Comparison of ENCODE assay signal across 14 cellular contexts in the genomic region with DNA sequence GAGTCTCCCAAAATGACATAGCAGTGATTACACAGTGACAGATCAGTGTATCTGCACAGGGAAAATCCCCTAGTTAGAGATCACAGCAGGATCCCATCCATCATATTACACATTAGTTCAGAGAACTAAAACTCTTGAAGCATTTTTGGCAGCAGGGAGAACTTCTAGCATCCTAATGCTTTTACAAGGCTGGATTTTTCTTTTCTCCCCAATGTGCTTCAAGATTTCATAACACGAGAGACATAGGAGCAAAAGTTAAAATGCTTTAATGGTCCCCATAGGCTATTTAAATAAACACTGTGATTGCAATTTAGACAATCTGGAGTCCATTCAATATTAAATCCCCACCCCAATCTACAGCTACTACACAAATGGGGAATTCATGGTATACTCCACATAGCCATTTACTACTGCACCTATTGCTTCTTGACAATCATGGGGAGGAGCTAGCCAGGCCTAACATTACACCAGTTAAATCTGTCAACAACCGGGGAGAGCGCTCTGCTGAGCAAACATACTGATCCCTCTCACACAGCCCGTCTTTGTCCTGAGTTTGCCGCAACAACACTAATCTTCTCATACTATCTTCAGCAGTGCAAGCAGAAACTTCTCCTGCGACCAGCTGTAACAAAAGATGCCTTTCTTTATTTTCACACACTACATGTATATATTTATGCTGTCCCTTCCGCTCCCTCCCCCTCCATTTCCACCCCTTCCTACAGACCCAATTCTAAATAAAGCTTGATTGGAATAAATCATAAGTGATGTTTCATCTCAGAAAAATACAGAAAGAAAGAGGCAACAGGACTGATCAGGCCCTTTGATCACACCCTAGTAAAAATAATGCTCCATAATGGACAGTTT.
DNase-seq lines count a peak whose midpoint lies in the region; ATAC-seq, FAIRE-seq and TF ChIP-seq lines count a peak whose summit lies in the region.
"Had no signal": no experiment of that assay in that cellular context is flagged by ENCODE, and none has a peak within 500 bp of the region (broad histone marks: within the 10 kb centered on the region; RNA-seq: fewer than 3 reads in every experiment).

No MANE protein-coding gene starts in this region.

- H2BK120ac ChIP-seq in mesendoderm (ENCODE audit: low read depth, low read length), result no peak overlapping the region

- H3K36me3 ChIP-seq in bronchial epithelial cell (ENCODE audit: control insufficient read depth, insufficient read depth, low read length) (no peaks in the 10 kb centered on the region), mesendoderm (ENCODE audit: control insufficient read depth, insufficient read depth, low read length) (no peaks in the 10 kb centered on the region), esophagus muscularis mucosa (no peaks in the 10 kb centered on the region)
- no peaks in the 10 kb centered on the region for H3K36me3 ChIP-seq in effector memory CD4-positive, alpha-beta T cell (ENCODE audit: control insufficient read depth, insufficient read depth, low read length)
- H3K36me3 ChIP-seq: SJSA1 had no signal

- peak; percentile 33 for DNase-seq in Daoy (ENCODE audit: low read depth)
- peak; percentile 70 to 89 for DNase-seq in NCI-H2081 (lab: John Stamatoyannopoulos, UW)
- DNase-seq in bronchial epithelial cell (ENCODE audit: low read depth), result peak; percentile 31
- peak; percentile 43 for DNase-seq in mesendoderm
- no peak for DNase-seq in activated CD8-positive, alpha-beta memory T cell treated with anti-CD3 and anti-CD28 coated beads, Interleukin-2, amount 50 U/mL, for 48 hours
- DNase-seq in effector memory CD4-positive, alpha-beta T cell, result no peak
- DNase-seq in esophagus muscularis mucosa (ENCODE audit: extremely low spot score), result no peak
- DNase-seq: activated CD8-positive, alpha-beta memory T cell treated with anti-CD3 and anti-CD28 coated beads for 24 hours; CD4-positive, alpha-beta memory T cell; mesenchymal stem cell; small intestine had no signal

- H3K27me3 ChIP-seq in bronchial epithelial cell (ENCODE audit: control insufficient read depth, insufficient read depth, low read length) (no peaks in the 10 kb centered on the region), mesendoderm (ENCODE audit: insufficient read depth, low read length, poor library complexity) (no peaks in the 10 kb centered on the region), esophagus muscularis mucosa (no peaks in the 10 kb centered on the region)
- no peaks in the 10 kb centered on the region for H3K27me3 ChIP-seq in effector memory CD4-positive, alpha-beta T cell (replicated peaks; ENCODE audit: control insufficient read depth, insufficient read depth, low read length, poor library complexity, severe bottlenecking)
- H3K27me3 ChIP-seq: SJSA1 had no signal

- no peak for FAIRE-seq in bronchial epithelial cell (lab: Jason Lieb, UNC)
- FAIRE-seq: frontal cortex, small intestine had no signal

- TF ChIP-seq CTCF in bronchial epithelial cell (IDR thresholded peaks at IDR 0.05; ENCODE audit: insufficient read depth, low read length, severe bottlenecking) (no peak), esophagus muscularis mucosa (IDR thresholded peaks at IDR 0.05) (no peak)

- no peaks in the 10 kb centered on the region for H3K79me2 ChIP-seq in mesendoderm (ENCODE audit: control insufficient read depth, insufficient read depth, low read length)

- H4K5ac ChIP-seq in mesendoderm (ENCODE audit: low read length), result no peak overlapping the region

- H3K4me3 ChIP-seq in bronchial epithelial cell (ENCODE audit: low read depth, low read length), result no peak overlapping the region
- no peak overlapping the region for H3K4me3 ChIP-seq in mesendoderm (ENCODE audit: low read length)
- H3K4me3 ChIP-seq in effector memory CD4-positive, alpha-beta T cell (ENCODE audit: insufficient read depth, low read depth, low read length, poor library complexity, severe bottlenecking), result no peak overlapping the region
- H3K4me3 ChIP-seq in esophagus muscularis mucosa, result no peak overlapping the region
- H3K4me3 ChIP-seq: SJSA1 had no signal

- H2BK15ac ChIP-seq in mesendoderm (replicated peaks; ENCODE audit: low read depth), result no peak overlapping the region

- intact Hi-C loops in esophagus muscularis mucosa (cut with DNase I), result no loop called here

- no peak overlapping the region for H4K8ac ChIP-seq in mesendoderm (ENCODE audit: low read depth, low read length)

- no peak overlapping the region for H3K9ac ChIP-seq in mesendoderm (ENCODE audit: low read length)

- H3K79me1 ChIP-seq in mesendoderm (ENCODE audit: low read length), result no peaks in the 10 kb centered on the region

- H3K9me3 ChIP-seq in effector memory CD4-positive, alpha-beta T cell (ENCODE audit: control insufficient read depth, low read length), result no peaks in the 10 kb centered on the region
- no peaks in the 10 kb centered on the region for H3K9me3 ChIP-seq in esophagus muscularis mucosa
- H3K9me3 ChIP-seq: SJSA1 had no signal

- TF ChIP-seq EP300 in esophagus muscularis mucosa (IDR thresholded peaks at IDR 0.05), result no peak

- no peak overlapping the region for H3K4ac ChIP-seq in mesendoderm (ENCODE audit: low read depth, low read length)

- no peak overlapping the region for H3K23ac ChIP-seq in mesendoderm (ENCODE audit: low read length)

- no peak overlapping the region for H2AK5ac ChIP-seq in mesendoderm (ENCODE audit: low read length)

- H2BK5ac ChIP-seq in mesendoderm (ENCODE audit: low read length), result no peak overlapping the region

- H3K4me2 ChIP-seq in mesendoderm (ENCODE audit: low read length), result no peak overlapping the region

- no peak for ATAC-seq in GM18907 (IDR thresholded peaks at IDR 0.05; ENCODE audit: unreplicated experiment)

- H3K27ac ChIP-seq in mesendoderm (ENCODE audit: low read depth, low read length) (no peak overlapping the region), esophagus muscularis mucosa (replicated peaks in 1 of 4) (no peak overlapping the region)
- no peak overlapping the region for H3K27ac ChIP-seq in effector memory CD4-positive, alpha-beta T cell (ENCODE audit: insufficient read depth, low read length, poor library complexity, severe bottlenecking)
- H3K27ac ChIP-seq: SJSA1 had no signal

- no peak for TF ChIP-seq POLR2A in esophagus muscularis mucosa (IDR thresholded peaks at IDR 0.05; ENCODE audit: low read depth)

- H3K18ac ChIP-seq in mesendoderm (ENCODE audit: low read length), result no peak overlapping the region

- H3K56ac ChIP-seq in mesendoderm (ENCODE audit: low read length), result no peak overlapping the region

- H3K4me1 ChIP-seq in mesendoderm (ENCODE audit: control insufficient read depth, low read depth, low read length) (peaks cover 2% of the 10 kb centered on the region), esophagus muscularis mucosa (peaks cover 0 to 24% (median 12%) of the 10 kb centered on the region in 4 donors)
- no peaks in the 10 kb centered on the region for H3K4me1 ChIP-seq in effector memory CD4-positive, alpha-beta T cell (ENCODE audit: control insufficient read depth, insufficient read depth, low read length, poor library complexity, severe bottlenecking)

- no CpG with 5 or more reads among the region's 7 CpGs for WGBS in mesendoderm (ENCODE audit: extremely low coverage, insufficient coverage, low lambda C conversion rate)
- 63% methylated on average over 7 of the region's 7 CpGs for WGBS in esophagus muscularis mucosa

Comparison
In these comparisons a context has a peak if more than half of its experiments do, and no peak if none do; other contexts are left out.
1. DNase-seq: peak in Daoy (single experiment), NCI-H2081 (2 of 2), bronchial epithelial cell (single experiment) and mesendoderm (single experiment); none in activated CD8-positive, alpha-beta memory T cell treated with anti-CD3 and anti-CD28 coated beads, Interleukin-2, amount 50 U/mL, for 48 hours (single experiment), effector memory CD4-positive, alpha-beta T cell (0 of 3) and esophagus muscularis mucosa (single experiment).